ENCODE assay signal across 1 cellular context in the genomic region with DNA sequence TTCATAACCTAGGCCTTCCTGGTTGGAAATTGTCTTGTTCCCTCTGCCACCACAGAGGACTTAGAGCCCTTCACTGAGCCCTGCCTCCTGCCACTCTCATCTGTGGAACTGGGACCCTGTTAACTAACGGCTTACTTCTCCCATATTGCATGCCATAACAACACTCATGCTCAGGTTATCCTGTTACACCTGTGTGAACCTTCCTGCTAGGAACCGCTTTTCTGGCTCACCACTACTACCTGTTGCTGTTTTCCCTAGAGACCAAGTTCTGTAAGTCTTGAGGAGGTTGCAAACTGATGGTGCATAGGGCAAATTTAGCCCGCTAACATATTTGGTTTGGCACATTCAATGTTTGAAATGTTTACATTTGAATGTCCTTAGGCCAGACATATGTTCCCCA.
TF ChIP-seq lines count a peak whose summit lies in the region.

No MANE protein-coding gene starts in this region.

TF ChIP-seq in H1, 55 proteins besides CTCF, POLR2A, EP300 and RAD21:
- TF ChIP-seq SUZ12 (IDR thresholded peaks at IDR 0.05; ENCODE audit: low read length), result no peak
- TF ChIP-seq GTF2F1 (IDR thresholded peaks at IDR 0.05; ENCODE audit: borderline replicate concordance, low read depth, low read length), result no peak
- TF ChIP-seq TCF12 (IDR thresholded peaks at IDR 0.05; ENCODE audit: low read depth, low read length), result no peak
- TF ChIP-seq SIRT6 (IDR thresholded peaks at IDR 0.05; ENCODE audit: low read length), result no peak
- TF ChIP-seq POLR2AphosphoS5 (IDR thresholded peaks at IDR 0.05; ENCODE audit: low read depth, low read length), result no peak
- no peak for TF ChIP-seq ASH2L (IDR thresholded peaks at IDR 0.05; ENCODE audit: low read length)
- TF ChIP-seq, protein P1, sequence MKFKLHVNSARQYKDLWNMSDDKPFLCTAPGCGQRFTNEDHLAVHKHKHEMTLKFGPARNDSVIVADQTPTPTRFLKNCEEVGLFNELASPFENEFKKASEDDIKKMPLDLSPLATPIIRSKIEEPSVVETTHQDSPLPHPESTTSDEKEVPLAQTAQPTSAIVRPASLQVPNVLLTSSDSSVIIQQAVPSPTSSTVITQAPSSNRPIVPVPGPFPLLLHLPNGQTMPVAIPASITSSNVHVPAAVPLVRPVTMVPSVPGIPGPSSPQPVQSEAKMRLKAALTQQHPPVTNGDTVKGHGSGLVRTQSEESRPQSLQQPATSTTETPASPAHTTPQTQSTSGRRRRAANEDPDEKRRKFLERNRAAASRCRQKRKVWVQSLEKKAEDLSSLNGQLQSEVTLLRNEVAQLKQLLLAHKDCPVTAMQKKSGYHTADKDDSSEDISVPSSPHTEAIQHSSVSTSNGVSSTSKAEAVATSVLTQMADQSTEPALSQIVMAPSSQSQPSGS (IDR thresholded peaks at IDR 0.05; ENCODE audit: low read length), result no peak
- TF ChIP-seq RBBP5 (IDR thresholded peaks at IDR 0.05; ENCODE audit: borderline replicate concordance, low read depth, low read length), result no peak
- TF ChIP-seq CTBP2 (IDR thresholded peaks at IDR 0.05; ENCODE audit: borderline replicate concordance, insufficient read depth, insufficient read length, low read length), result no peak
- TF ChIP-seq, protein P2, sequence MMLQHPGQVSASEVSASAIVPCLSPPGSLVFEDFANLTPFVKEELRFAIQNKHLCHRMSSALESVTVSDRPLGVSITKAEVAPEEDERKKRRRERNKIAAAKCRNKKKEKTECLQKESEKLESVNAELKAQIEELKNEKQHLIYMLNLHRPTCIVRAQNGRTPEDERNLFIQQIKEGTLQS (IDR thresholded peaks at IDR 0.05; ENCODE audit: insufficient read depth, low read depth, low read length), result no peak
- TF ChIP-seq EZH2 (IDR thresholded peaks at IDR 0.05; ENCODE audit: low read depth, low read length, severe bottlenecking), result no peak
